Comparison of ENCODE assay signal across 8 cellular contexts in genomic region chr16:21513812-21514473, GRCh38.
DNase-seq lines count a peak whose midpoint lies in the region; ATAC-seq and TF ChIP-seq lines count a peak whose summit lies in the region.
"Not testable (repeated sequence)": the region's sequence is repeated elsewhere in the genome, so short reads cannot be mapped to it uniquely, and the experiment has no call there.

No MANE protein-coding gene starts in this region.

- H3K4me1 Mint-ChIP-seq in activated CD8-positive, alpha-beta T cell treated with anti-CD3 and anti-CD28 coated beads, Interleukin-2, amount 10 ng/mL, durations not matched to agents 7 days and 5 days (ENCODE audit: low read depth): peaks cover 72% of the 10 kb centered on the region
- peaks cover 74% of the 10 kb centered on the region for H3K4me1 Mint-ChIP-seq in nephron
- peaks cover 83% of the 10 kb centered on the region for H3K4me1 Mint-ChIP-seq in stimulated activated naive CD8-positive, alpha-beta T cell treated with anti-CD3 and anti-CD28 coated beads, Interleukin-15, amount 100 ng/mL, for 72 hours

- not testable (repeated sequence) for TF ChIP-seq CTCF in mammary epithelial cell (conservative IDR thresholded peaks at IDR 0.05 in 1 of 2, IDR thresholded peaks at IDR 0.05 in 1 of 2; ENCODE audit: extremely low read depth in 1 of 2, insufficient read depth in 1 of 2, low read depth in 1 of 2, low read length in 2 of 2); heart right ventricle (IDR thresholded peaks at IDR 0.05); nephron (IDR thresholded peaks at IDR 0.05; ENCODE audit: unreplicated experiment in 3 of 3)

- DNase-seq in NT2/D1 (ENCODE audit: low read depth, low spot score); activated CD8-positive, alpha-beta T cell treated with anti-CD3 and anti-CD28 coated beads, Interleukin-2, amount 10 ng/mL, durations not matched to agents 7 days and 5 days; mammary epithelial cell; stimulated activated naive CD8-positive, alpha-beta T cell treated with anti-CD3 and anti-CD28 coated beads, Interleukin-15, amount 100 ng/mL, for 72 hours: not testable (repeated sequence)
- peak in 1 of 2 donors; percentile 74 for DNase-seq in heart right ventricle

- not testable (repeated sequence) for H3K27me3 Mint-ChIP-seq in activated CD8-positive, alpha-beta T cell treated with anti-CD3 and anti-CD28 coated beads, Interleukin-2, amount 10 ng/mL, durations not matched to agents 7 days and 5 days (ENCODE audit: low read depth); nephron (ENCODE audit: low read depth); stimulated activated naive CD8-positive, alpha-beta T cell treated with anti-CD3 and anti-CD28 coated beads, Interleukin-15, amount 100 ng/mL, for 72 hours

- H3K9ac ChIP-seq in BLaER1 treated with 17β-estradiol and CSF1 and Interleukin-3, amounts not matched to agents 10 nM and 100 nM: peak overlapping the region in 9 of 11 experiments; percentile 14 to 59 (median 30); a peak in 8 of 22 replicates
- H3K9ac ChIP-seq in NT2/D1 (ENCODE audit: insufficient read length, low read depth): peak overlapping the region; percentile 61
- H3K9ac ChIP-seq in mammary epithelial cell (ENCODE audit: insufficient read depth, low read length): not testable (repeated sequence)

- peaks cover 88 to 98% (median 97%) of the 10 kb centered on the region in 11 experiments for H4K20me1 ChIP-seq in BLaER1 treated with 17β-estradiol and CSF1 and Interleukin-3, amounts not matched to agents 10 nM and 100 nM
- peaks cover 11% of the 10 kb centered on the region for H4K20me1 ChIP-seq in mammary epithelial cell (ENCODE audit: insufficient read depth, low read length)

- POLR2A ChIA-PET in activated CD8-positive, alpha-beta T cell treated with anti-CD3 and anti-CD28 coated beads, Interleukin-2, amount 10 ng/mL, durations not matched to agents 7 days and 5 days (lab: Charles Lee): not testable (repeated sequence)

- H3K9me3 Mint-ChIP-seq in activated CD8-positive, alpha-beta T cell treated with anti-CD3 and anti-CD28 coated beads, Interleukin-2, amount 10 ng/mL, durations not matched to agents 7 days and 5 days (ENCODE audit: insufficient read depth); nephron; stimulated activated naive CD8-positive, alpha-beta T cell treated with anti-CD3 and anti-CD28 coated beads, Interleukin-15, amount 100 ng/mL, for 72 hours: not testable (repeated sequence)

- intact Hi-C loops in mammary epithelial cell (cut with micrococcal nuclease); heart right ventricle (cut with DNase I): not testable (repeated sequence)

- peak overlapping the region; percentile 79 to 99 (median 95) for H3K4me2 ChIP-seq in BLaER1 treated with 17β-estradiol and CSF1 and Interleukin-3, amounts not matched to agents 10 nM and 100 nM
- peak overlapping the region; percentile 51 for H3K4me2 ChIP-seq in mammary epithelial cell (ENCODE audit: insufficient read depth, low read depth, low read length)

- dilution Hi-C loops in mammary epithelial cell (cut with HindIII; ENCODE audit: low sequenced_read_pairs): not testable (repeated sequence)

- WGBS in mammary epithelial cell (ENCODE audit: low coverage, missing lambda C conversion rate): 73% methylated on average over 17 of the region's 18 CpGs
- WGBS in heart right ventricle, 2 donors: 59 to 66% methylated on average over 18 of the region's 18 CpGs

- peak overlapping the region; percentile 47 for H3K27ac Mint-ChIP-seq in activated CD8-positive, alpha-beta T cell treated with anti-CD3 and anti-CD28 coated beads, Interleukin-2, amount 10 ng/mL, durations not matched to agents 7 days and 5 days
- H3K27ac Mint-ChIP-seq in nephron: peak overlapping the region; percentile 69 to 85 (median 83)
- peak overlapping the region; percentile 69 to 78 for H3K27ac Mint-ChIP-seq in stimulated activated naive CD8-positive, alpha-beta T cell treated with anti-CD3 and anti-CD28 coated beads, Interleukin-15, amount 100 ng/mL, for 72 hours

- H3K4me3 Mint-ChIP-seq in activated CD8-positive, alpha-beta T cell treated with anti-CD3 and anti-CD28 coated beads, Interleukin-2, amount 10 ng/mL, durations not matched to agents 7 days and 5 days: not testable (repeated sequence)
- H3K4me3 Mint-ChIP-seq in nephron: peak overlapping the region; percentile 4 to 69 (median 13)
- H3K4me3 Mint-ChIP-seq in stimulated activated naive CD8-positive, alpha-beta T cell treated with anti-CD3 and anti-CD28 coated beads, Interleukin-15, amount 100 ng/mL, for 72 hours: peak overlapping the region; percentile 26 to 44

- not testable (repeated sequence) for H2AFZ ChIP-seq in mammary epithelial cell (ENCODE audit: low read depth, low read length)

- H3K79me2 ChIP-seq in mammary epithelial cell (ENCODE audit: insufficient read depth, low read length): peaks cover 95% of the 10 kb centered on the region

- peak overlapping the region in 4 of 10 experiments; percentile 3 to 30 (median 22); a peak in 5 of 20 replicates for H3K4me3 ChIP-seq in BLaER1 treated with 17β-estradiol and CSF1 and Interleukin-3, amounts not matched to agents 10 nM and 100 nM
- not testable (repeated sequence) for H3K4me3 ChIP-seq in NT2/D1 (ENCODE audit: insufficient read length, low read depth); mammary epithelial cell (replicated peaks in 1 of 3; ENCODE audit: insufficient read depth in 1 of 3, low read depth in 2 of 3, low read length in 3 of 3); heart right ventricle

- ATAC-seq in GM21367 (IDR thresholded peaks at IDR 0.05; ENCODE audit: unreplicated experiment) (peak; percentile 16), heart right ventricle (peak in 7 of 8 donors; percentile 3 to 57 (median 18))
- ATAC-seq in activated CD8-positive, alpha-beta T cell treated with anti-CD3 and anti-CD28 coated beads, Interleukin-2, amount 10 ng/mL, durations not matched to agents 7 days and 5 days; stimulated activated naive CD8-positive, alpha-beta T cell treated with anti-CD3 and anti-CD28 coated beads, Interleukin-15, amount 100 ng/mL, for 72 hours: not testable (repeated sequence)

- peak overlapping the region in 3 of 11 experiments; percentile 18 to 78 (median 43); a peak in 4 of 22 replicates for H3K27ac ChIP-seq in BLaER1 treated with 17β-estradiol and CSF1 and Interleukin-3, amounts not matched to agents 10 nM and 100 nM
- not testable (repeated sequence) for H3K27ac ChIP-seq in mammary epithelial cell (ENCODE audit: insufficient read depth, low read depth, low read length)
- H3K27ac ChIP-seq in heart right ventricle: peak overlapping the region; percentile 54 to 92 (median 83)

- CTCF ChIA-PET in activated CD8-positive, alpha-beta T cell treated with anti-CD3 and anti-CD28 coated beads, Interleukin-2, amount 10 ng/mL, durations not matched to agents 7 days and 5 days (lab: Charles Lee); mammary epithelial cell (lab: Charles Lee; ENCODE audit: low non-redundant PET): not testable (repeated sequence)

- not testable (repeated sequence) for H3K9me3 ChIP-seq in BLaER1 treated with 17β-estradiol and CSF1 and Interleukin-3, amounts not matched to agents 10 nM and 100 nM (replicated peaks in 1 of 11); NT2/D1 (ENCODE audit: insufficient read depth, low read length); mammary epithelial cell (replicated peaks; ENCODE audit: insufficient read depth, low read length); heart right ventricle

- peaks cover 17 to 63% (median 42%) of the 10 kb centered on the region in 11 experiments; a peak in 19 of 22 replicates for H3K36me3 ChIP-seq in BLaER1 treated with 17β-estradiol and CSF1 and Interleukin-3, amounts not matched to agents 10 nM and 100 nM
- H3K36me3 ChIP-seq in NT2/D1 (ENCODE audit: insufficient read depth, insufficient read length, low read length) (peaks cover 68% of the 10 kb centered on the region), heart right ventricle (peaks cover 0 to 16% (median 0%) of the 10 kb centered on the region in 9 donors)
- not testable (repeated sequence) for H3K36me3 ChIP-seq in mammary epithelial cell (ENCODE audit: insufficient read depth, low read length)

- H3K4me1 ChIP-seq in BLaER1 treated with 17β-estradiol and CSF1 and Interleukin-3, amounts not matched to agents 10 nM and 100 nM: peaks cover 76 to 91% (median 87%) of the 10 kb centered on the region in 10 experiments
- H3K4me1 ChIP-seq in NT2/D1 (ENCODE audit: insufficient read depth, insufficient read length) (peaks cover 31% of the 10 kb centered on the region), mammary epithelial cell (ENCODE audit: insufficient read depth, low read length) (peaks cover 43% of the 10 kb centered on the region), heart right ventricle (peaks cover 56 to 100% (median 92%) of the 10 kb centered on the region in 9 donors)

- in situ Hi-C loops in mammary epithelial cell (cut with MboI; ENCODE audit: low sequenced_read_pairs in 2 of 2): not testable (repeated sequence)

- not testable (repeated sequence) for BruUV-seq in mammary epithelial cell (replicated peaks; lab: Mats Ljungman, UMichigan)

- H3K36me3 Mint-ChIP-seq in activated CD8-positive, alpha-beta T cell treated with anti-CD3 and anti-CD28 coated beads, Interleukin-2, amount 10 ng/mL, durations not matched to agents 7 days and 5 days (ENCODE audit: low read depth): peaks cover 63% of the 10 kb centered on the region
- peaks cover 11% of the 10 kb centered on the region for H3K36me3 Mint-ChIP-seq in nephron (ENCODE audit: low read depth)

- not testable (repeated sequence) for H3K27me3 ChIP-seq in BLaER1 treated with 17β-estradiol and CSF1 and Interleukin-3, amounts not matched to agents 10 nM and 100 nM; NT2/D1 (ENCODE audit: insufficient read depth, insufficient read length); mammary epithelial cell (ENCODE audit: insufficient read depth, low read length); heart right ventricle
